ENCODE assay signal across 8 cellular contexts in genomic region chr2:197453914-197454398, GRCh38. TPM values are rescaled to one million over a fixed set of nuclear protein-coding genes. Genes with fewer than 3 reads are reported as not detected.
A peak's percentile ranks its signal among the peaks of the same experiment; 100 is the strongest.
DNase-seq lines count a peak whose midpoint lies in the region; ATAC-seq and TF ChIP-seq lines count a peak whose summit lies in the region.

No MANE protein-coding gene starts in this region.

- no peaks in the 10 kb centered on the region for H3K9me3 Mint-ChIP-seq in CD4-positive, alpha-beta T cell

- no peak for TF ChIP-seq CTCF in CD4-positive, alpha-beta T cell (IDR thresholded peaks at IDR 0.05)
- TF ChIP-seq CTCF in esophagus muscularis mucosa (IDR thresholded peaks at IDR 0.05): no peak
- no peak for TF ChIP-seq CTCF in neural cell (IDR thresholded peaks at IDR 0.05; ENCODE audit: poor library complexity, severe bottlenecking)

- H3K4me1 Mint-ChIP-seq in CD4-positive, alpha-beta T cell (ENCODE audit: low read depth): peaks cover 56% of the 10 kb centered on the region

- peak overlapping the region; percentile 87 for H3K4me2 ChIP-seq in neural cell (ENCODE audit: low read length)

- no peaks in the 10 kb centered on the region for H3K27me3 Mint-ChIP-seq in CD4-positive, alpha-beta T cell

- H3K9me2 ChIP-seq in neural cell (ENCODE audit: insufficient read depth, low read length): no peaks in the 10 kb centered on the region

- H3K4me3 ChIP-seq in esophagus muscularis mucosa (peak overlapping the region; percentile 75 to 87 (median 80)), neural cell (ENCODE audit: low read length) (peak overlapping the region; percentile 88)

- POLR2A ChIA-PET in CD4-positive, alpha-beta T cell (lab: Charles Lee): interaction anchor here (1.2 to 6.3 kb wide), 10 partner anchors 10 to 654 kb away, joined by 3 to 260 read pairs (median 6); partner anchors contain the start of genes GTF3C3, HSPD1, HSPE1 and MOB4

- under 1% methylated on average over 7 of the region's 11 CpGs for WGBS in esophagus muscularis mucosa

- CTCF ChIA-PET in CD4-positive, alpha-beta T cell (lab: Charles Lee): interaction anchor here (0.6 to 2.3 kb wide), 4 partner anchors 19 to 132 kb away, joined by 3 to 9 read pairs (median 4); partner anchors contain the start of genes HSPD1, HSPE1 and SF3B1

- no peaks in the 10 kb centered on the region for H4K20me1 ChIP-seq in neural cell (ENCODE audit: insufficient read depth)

- H3K9ac ChIP-seq in neural cell (ENCODE audit: low read length): peak overlapping the region; percentile 82

- peak overlapping the region; percentile 100 for H3K27ac Mint-ChIP-seq in CD4-positive, alpha-beta T cell

- no peak for TF ChIP-seq EP300 in esophagus muscularis mucosa (IDR thresholded peaks at IDR 0.05)
- TF ChIP-seq EP300 in neural cell (conservative IDR thresholded peaks at IDR 0.05; ENCODE audit: poor library complexity, severe bottlenecking): no peak

- no peak for DNase-seq in CD4-positive, alpha-beta T cell
- peak; percentile 39 for DNase-seq in GM19240 (ENCODE audit: insufficient read length, low spot score)
- peak; percentile 94 for DNase-seq in esophagus muscularis mucosa (ENCODE audit: extremely low spot score)
- DNase-seq in KG1 (lab: John Stamatoyannopoulos, UW): no peak

- H3K27ac ChIP-seq in CD4-positive, alpha-beta T cell (ENCODE audit: low read depth, low read length): peak overlapping the region; percentile 100
- peak overlapping the region; percentile 97 to 100 (median 100) for H3K27ac ChIP-seq in esophagus muscularis mucosa (replicated peaks in 1 of 4)
- peak overlapping the region; percentile 83 for H3K27ac ChIP-seq in neural cell (ENCODE audit: low read length)

- H3K36me3 ChIP-seq in esophagus muscularis mucosa (no peaks in the 10 kb centered on the region), neural cell (ENCODE audit: insufficient read depth, low read length) (no peaks in the 10 kb centered on the region)

- no peaks in the 10 kb centered on the region for H3K9me3 ChIP-seq in CD4-positive, alpha-beta T cell (ENCODE audit: control insufficient read depth, low read length)
- no peaks in the 10 kb centered on the region for H3K9me3 ChIP-seq in esophagus muscularis mucosa
- H3K9me3 ChIP-seq in neural cell (ENCODE audit: low read length): no peaks in the 10 kb centered on the region

- H3K4me3 Mint-ChIP-seq in CD4-positive, alpha-beta T cell: peak overlapping the region; percentile 99

- H2AFZ ChIP-seq in neural cell (ENCODE audit: low read depth, low read length): peak overlapping the region; percentile 96

- no peak for TF ChIP-seq RAD21 in neural cell (conservative IDR thresholded peaks at IDR 0.05)

- peak; percentile 11 for TF ChIP-seq POLR2A in esophagus muscularis mucosa (IDR thresholded peaks at IDR 0.05; ENCODE audit: low read depth)

- intact Hi-C loops in CD4-positive, alpha-beta T cell (cut with DNase I, micrococcal nuclease): loop anchor here (1.0 to 2.0 kb wide), 4 partner anchors 19 to 247 kb away; partner anchors contain the start of genes HSPE1 (in 1 of the 2) and SF3B1 (in 1 of the 2)
- intact Hi-C loops in esophagus muscularis mucosa (cut with DNase I): loop anchor here (2.0 to 10.0 kb wide), 2 partner anchors 43 to 251 kb away; partner anchors contain the start of gene MARS2

- no peaks in the 10 kb centered on the region for H3K27me3 ChIP-seq in CD4-positive, alpha-beta T cell (ENCODE audit: control insufficient read depth, insufficient read depth, low read length)
- no peaks in the 10 kb centered on the region for H3K27me3 ChIP-seq in esophagus muscularis mucosa
- no peaks in the 10 kb centered on the region for H3K27me3 ChIP-seq in neural cell (ENCODE audit: insufficient read depth, low read depth, low read length)

- no peak for ATAC-seq in CD4-positive, alpha-beta T cell (ENCODE audit: poor library complexity)
- peak; percentile 21 for ATAC-seq in HG03280 (IDR thresholded peaks at IDR 0.05; ENCODE audit: unreplicated experiment)
- ATAC-seq in SK-N-SH treated with all-trans-retinoic acid at 6 μM for 48 hours: peak; percentile 74
- ATAC-seq in activated CD4-positive, CD25-positive, alpha-beta regulatory T cell treated with anti-CD3 and anti-CD28 coated beads, Interleukin-2, amount 50 U/mL, for 24 hours: no peak

- H3F3A ChIP-seq in neural cell (ENCODE audit: insufficient read depth, low read length, poor library complexity, severe bottlenecking): peaks cover 3% of the 10 kb centered on the region

- H3K4me1 ChIP-seq in esophagus muscularis mucosa: peaks cover 17 to 50% (median 40%) of the 10 kb centered on the region in 4 donors

- H3K79me2 ChIP-seq in neural cell (replicated peaks; ENCODE audit: insufficient read depth, low read length): peaks cover 22% of the 10 kb centered on the region

- H3K36me3 Mint-ChIP-seq in CD4-positive, alpha-beta T cell (ENCODE audit: low read depth): peaks cover 29% of the 10 kb centered on the region

TF ChIP-seq in SK-N-SH treated with all-trans-retinoic acid at 6 μM for 48 hours, 23 proteins besides CTCF, POLR2A, EP300 and RAD21 (continues in another document):
- TF ChIP-seq PPARA (CRISPR knock-in tag; IDR thresholded peaks at IDR 0.05; ENCODE audit: borderline replicate concordance) (no peak), SNAI2 (CRISPR knock-in tag; IDR thresholded peaks at IDR 0.05) (no peak), ZNF8 (CRISPR knock-in tag; IDR thresholded peaks at IDR 0.05) (no peak), GLIS3 (CRISPR knock-in tag; IDR thresholded peaks at IDR 0.05) (no peak), ARNTL (CRISPR knock-in tag; IDR thresholded peaks at IDR 0.05; ENCODE audit: borderline replicate concordance, low read depth) (no peak), BACH2 (CRISPR knock-in tag; IDR thresholded peaks at IDR 0.05; ENCODE audit: borderline replicate concordance) (no peak), ZFP30 (CRISPR knock-in tag; IDR thresholded peaks at IDR 0.05) (no peak), TOX (CRISPR knock-in tag; IDR thresholded peaks at IDR 0.05; ENCODE audit: borderline replicate concordance) (no peak), POU6F1 (CRISPR knock-in tag; IDR thresholded peaks at IDR 0.05; ENCODE audit: borderline replicate concordance, low read depth) (no peak), CSDC2 (CRISPR knock-in tag; IDR thresholded peaks at IDR 0.05) (no peak)

TF ChIP-seq in neural cell, 6 proteins besides CTCF, POLR2A, EP300 and RAD21:
- TF ChIP-seq EZH2 (IDR thresholded peaks at IDR 0.05; ENCODE audit: borderline replicate concordance, insufficient read depth, low read length, poor library complexity, severe bottlenecking) (no peak), TAF1 (IDR thresholded peaks at IDR 0.05; ENCODE audit: low read depth) (no peak)

RNA-seq across cellular contexts. Expression of gene COQ10B, which starts 0.6 kb away (rescaled TPM):
- 10 to 100 TPM; 53.4 to 55.3 TPM for total RNA-seq in CD4-positive, alpha-beta T cell
- total RNA-seq in esophagus muscularis mucosa: 10 to 100 TPM; 27.0 to 58.8 (median 43.8) TPM
- 22.5 and 28.4 TPM in 2 replicates for polyA plus RNA-seq in neural cell
- polyA minus RNA-seq in neural cell: 30.3 and 33.6 TPM in 2 replicates

RNA-seq across cellular contexts. Expression of gene SF3B1, which starts 19.1 kb away (rescaled TPM):
- total RNA-seq in CD4-positive, alpha-beta T cell: 100 to 1,000 TPM; 498 to 529 TPM
- total RNA-seq in esophagus muscularis mucosa: 100 to 1,000 TPM in 2 of 4 donors, 10 to 100 TPM in 2; 91.5 to 223 (median 130) TPM
- polyA plus RNA-seq in neural cell: 936 and 1,143 TPM in 2 replicates
- polyA minus RNA-seq in neural cell: 486 and 558 TPM in 2 replicates

RNA-seq across cellular contexts. Expression of gene HSPD1, which starts 45.7 kb away (rescaled TPM):
- 100 to 1,000 TPM; 154 to 157 TPM for total RNA-seq in CD4-positive, alpha-beta T cell
- total RNA-seq in esophagus muscularis mucosa: 100 to 1,000 TPM in 3 of 4 donors, 10 to 100 TPM in 1; 84.7 to 142 (median 115) TPM
- polyA plus RNA-seq in neural cell: 226 and 229 TPM in 2 replicates
- polyA minus RNA-seq in neural cell: 189 and 201 TPM in 2 replicates

RNA-seq across cellular contexts. Expression of gene HSPE1, which starts 46.2 kb away (rescaled TPM):
- total RNA-seq in CD4-positive, alpha-beta T cell: 10 to 100 TPM; 50.8 to 56.2 TPM
- total RNA-seq in esophagus muscularis mucosa: 10 to 100 TPM; 46.7 to 93.4 (median 65.2) TPM
- polyA plus RNA-seq in neural cell: 136 and 177 TPM in 2 replicates
- polyA minus RNA-seq in neural cell: 60.6 and 75.7 TPM in 2 replicates

Comparison
In these comparisons a context has a peak if more than half of its experiments do, and no peak if none do; other contexts are left out.
1. ATAC-seq: peak in HG03280 (single experiment) and SK-N-SH treated with all-trans-retinoic acid at 6 μM for 48 hours (single experiment); none in CD4-positive, alpha-beta T cell (single experiment) and activated CD4-positive, CD25-positive, alpha-beta regulatory T cell treated with anti-CD3 and anti-CD28 coated beads, Interleukin-2, amount 50 U/mL, for 24 hours (0 of 2).
2. DNase-seq: peak in GM19240 (single experiment) and esophagus muscularis mucosa (single experiment); none in CD4-positive, alpha-beta T cell (0 of 10) and KG1 (single experiment).
3. Peak in every context shown above with its lines, with median percentiles within 50 percentile points of each other: H3K27ac ChIP-seq.